ENCODE assay signal across 11 cellular contexts in the genomic region with DNA sequence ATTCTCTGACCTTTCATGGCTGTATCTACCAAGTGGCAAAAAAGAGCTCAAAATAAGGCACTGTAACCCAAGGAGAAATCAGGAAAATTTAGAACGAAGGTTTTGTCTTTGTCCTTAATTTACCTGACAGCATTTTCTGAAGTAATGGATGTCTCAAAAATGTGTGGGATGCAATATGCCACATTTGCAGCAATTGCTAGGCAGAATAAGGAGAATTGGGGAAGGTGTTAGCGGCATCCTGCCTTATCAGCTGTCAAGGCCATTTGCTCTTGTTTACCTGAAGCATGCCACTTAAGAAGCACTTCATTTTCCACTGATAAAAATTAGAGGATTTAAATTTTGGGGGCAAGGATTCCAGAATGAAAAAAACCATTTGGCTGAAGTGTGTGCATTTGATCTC. TPM values are rescaled to one million over a fixed set of nuclear protein-coding genes. Genes with fewer than 3 reads are reported as not detected.
"Had no signal": no experiment of that assay in that cellular context is flagged by ENCODE, and none has a peak within 500 bp of the region (broad histone marks: within the 10 kb centered on the region; RNA-seq: fewer than 3 reads in every experiment).

No MANE protein-coding gene starts in this region.

- H3K4me1 ChIP-seq: HAP-1 had no signal

- H3K36me3 ChIP-seq: HAP-1 had no signal

- H3K27ac ChIP-seq: GM23248 had no signal

- H3K4me3 ChIP-seq: GM23248, HAP-1, K562 had no signal

- DNase-seq: GOT3, H7, HFFc6, IMR-90, KG1 had no signal

- H3K9me3 ChIP-seq: HAP-1 had no signal

- ATAC-seq: HCT116, K562 had no signal

- FAIRE-seq: HTR-8/SVneo, K562 had no signal

RNA-seq across cellular contexts. Expression of a gene that starts 39.0 kb away (rescaled TPM):
- total RNA-seq: GM23248, HT-29, K562 had no signal
